ENCODE assay signal across 38 cellular contexts in genomic region chr14:86911506-86911905, GRCh38.
"Had no signal": no experiment of that assay in that cellular context is flagged by ENCODE, and none has a peak within 500 bp of the region (broad histone marks: within the 10 kb centered on the region; RNA-seq: fewer than 3 reads in every experiment).

No MANE protein-coding gene starts in this region.

- H3K36me3 ChIP-seq: adrenal gland, ascending aorta, brain microvascular endothelial cell, breast epithelium, cardiac muscle cell had no signal

- H3K27me3 Mint-ChIP-seq: activated naive CD4-positive, alpha-beta T cell treated with anti-CD3 and anti-CD28 coated beads, Interleukin-2, amount 10 ng/mL, durations not matched to agents 7 days and 5 days; activated naive CD4-positive, alpha-beta T cell treated with anti-CD3 and anti-CD28 coated beads, Interleukin-2, amount 50 U/mL, for 24 hours; activated naive CD8-positive, alpha-beta T cell; activated naive CD8-positive, alpha-beta T cell treated with anti-CD3 and anti-CD28 coated beads for 36 hours; activated naive CD8-positive, alpha-beta T cell treated with anti-CD3 and anti-CD28 coated beads, Interleukin-2, amount 10 ng/mL, durations not matched to agents 7 days and 5 days; activated naive CD8-positive, alpha-beta T cell treated with anti-CD3 and anti-CD28 coated beads, Interleukin-2, amount 50 U/mL, for 24 hours; activated T-cell treated with anti-CD3 and anti-CD28 coated beads, Interleukin-2, amount 50 U/mL, for 24 hours; activated T-helper 17 cell treated with anti-CD3 and anti-CD28 coated beads, Interleukin-2, amount 50 U/mL, for 72 hours; brain; central memory CD8-positive, alpha-beta T cell had no signal

- H3K36me3 Mint-ChIP-seq: activated naive CD4-positive, alpha-beta T cell treated with anti-CD3 and anti-CD28 coated beads, Interleukin-2, amount 10 ng/mL, durations not matched to agents 7 days and 5 days; activated naive CD4-positive, alpha-beta T cell treated with anti-CD3 and anti-CD28 coated beads, Interleukin-2, amount 50 U/mL, for 24 hours; activated naive CD4-positive, alpha-beta T cell treated with anti-CD3 and anti-CD28 coated beads, Interleukin-2, amount 50 U/mL, for 72 hours; activated naive CD8-positive, alpha-beta T cell; activated naive CD8-positive, alpha-beta T cell treated with anti-CD3 and anti-CD28 coated beads for 36 hours; activated naive CD8-positive, alpha-beta T cell treated with anti-CD3 and anti-CD28 coated beads, Interleukin-2, amount 10 ng/mL, durations not matched to agents 7 days and 5 days; brain had no signal

- DNase-seq: activated effector memory CD4-positive, alpha-beta T cell treated with anti-CD3 and anti-CD28 coated beads, Interleukin-2, amount 50 U/mL, for 16 hours; activated effector memory CD4-positive, alpha-beta T cell treated with Interleukin-2 at 50 U/mL for 16 hours; activated gamma-delta T cell; activated gamma-delta T cell treated with Interleukin-2 at 50 U/mL for 16 hours; activated naive CD4-positive, alpha-beta T cell; activated naive CD4-positive, alpha-beta T cell treated with anti-CD3 and anti-CD28 coated beads for 36 hours; activated naive CD4-positive, alpha-beta T cell treated with anti-CD3 and anti-CD28 coated beads, Interleukin-2, amount 10 ng/mL, durations not matched to agents 7 days and 5 days; activated naive CD4-positive, alpha-beta T cell treated with anti-CD3 and anti-CD28 coated beads, Interleukin-2, amount 50 U/mL, for 16 hours; activated naive CD4-positive, alpha-beta T cell treated with Interleukin-2 at 50 U/mL for 16 hours; activated naive CD8-positive, alpha-beta T cell treated with anti-CD3 and anti-CD28 coated beads for 36 hours; activated naive CD8-positive, alpha-beta T cell treated with anti-CD3 and anti-CD28 coated beads, Interleukin-2, amount 10 ng/mL, durations not matched to agents 7 days and 5 days; activated naive CD8-positive, alpha-beta T cell treated with anti-CD3 and anti-CD28 coated beads, Interleukin-2, amount 50 U/mL, for 24 hours; activated T-cell treated with anti-CD3 and anti-CD28 coated beads, Interleukin-2, amount 50 U/mL, for 1 hour; activated T-cell treated with anti-CD3 and anti-CD28 coated beads, Interleukin-2, amount 50 U/mL, for 24 hours; activated T-cell treated with anti-CD3 and anti-CD28 coated beads, Interleukin-2, amount 50 U/mL, for 4 hours; activated T-cell treated with anti-CD3 and anti-CD28 coated beads, Interleukin-2, amount 50 U/mL, for 48 hours; activated T-cell treated with anti-CD3 and anti-CD28 coated beads, Interleukin-2, amount 50 U/mL, for 72 hours; adrenal gland; amniotic stem cell; amygdala; anterior cingulate cortex; aorta; body of pancreas; brain microvascular endothelial cell; caudate nucleus; central memory CD4-positive, alpha-beta T cell; cerebellar nuclear complex had no signal

- H3K4me1 ChIP-seq: adrenal gland, ascending aorta, body of pancreas, breast epithelium had no signal

- H3K9me3 ChIP-seq: adrenal gland, ascending aorta, body of pancreas, breast epithelium had no signal

- H3K27ac ChIP-seq: adrenal gland, ascending aorta, body of pancreas, brain microvascular endothelial cell, breast epithelium, cardiac muscle cell had no signal

- H3K4me3 ChIP-seq: adrenal gland, ascending aorta, body of pancreas, breast epithelium, cardiac muscle cell had no signal

- H3K4me1 Mint-ChIP-seq: activated naive CD4-positive, alpha-beta T cell treated with anti-CD3 and anti-CD28 coated beads, Interleukin-2, amount 10 ng/mL, durations not matched to agents 7 days and 5 days; activated naive CD4-positive, alpha-beta T cell treated with anti-CD3 and anti-CD28 coated beads, Interleukin-2, amount 50 U/mL, for 24 hours; activated naive CD8-positive, alpha-beta T cell treated with anti-CD3 and anti-CD28 coated beads for 36 hours; activated naive CD8-positive, alpha-beta T cell treated with anti-CD3 and anti-CD28 coated beads, Interleukin-2, amount 10 ng/mL, durations not matched to agents 7 days and 5 days; activated naive CD8-positive, alpha-beta T cell treated with anti-CD3 and anti-CD28 coated beads, Interleukin-2, amount 50 U/mL, for 24 hours; activated T-helper 17 cell treated with anti-CD3 and anti-CD28 coated beads, Interleukin-2, amount 50 U/mL, for 72 hours; central memory CD8-positive, alpha-beta T cell had no signal

- H3K4me3 Mint-ChIP-seq: activated naive CD4-positive, alpha-beta T cell treated with anti-CD3 and anti-CD28 coated beads for 36 hours; activated naive CD4-positive, alpha-beta T cell treated with anti-CD3 and anti-CD28 coated beads, Interleukin-2, amount 10 ng/mL, durations not matched to agents 7 days and 5 days; activated naive CD4-positive, alpha-beta T cell treated with anti-CD3 and anti-CD28 coated beads, Interleukin-2, amount 50 U/mL, for 24 hours; activated naive CD8-positive, alpha-beta T cell; activated naive CD8-positive, alpha-beta T cell treated with anti-CD3 and anti-CD28 coated beads for 36 hours; activated naive CD8-positive, alpha-beta T cell treated with anti-CD3 and anti-CD28 coated beads, Interleukin-2, amount 10 ng/mL, durations not matched to agents 7 days and 5 days; activated naive CD8-positive, alpha-beta T cell treated with anti-CD3 and anti-CD28 coated beads, Interleukin-2, amount 50 U/mL, for 24 hours; activated T-cell treated with anti-CD3 and anti-CD28 coated beads, Interleukin-2, amount 50 U/mL, for 24 hours; activated T-cell treated with anti-CD3 and anti-CD28 coated beads, Interleukin-2, amount 50 U/mL, for 4 hours; activated T-cell treated with anti-CD3 and anti-CD28 coated beads, Interleukin-2, amount 50 U/mL, for 72 hours; activated T-helper 1 cell treated with anti-CD3 and anti-CD28 coated beads, Interleukin-12 subunit alpha, Interleukin-12 subunit beta, Interleukin-2, Interleukin-4 antibody, amounts not matched to agents 30 ng/mL and 10 ng/mL and 1 ng/mL, durations not matched to agents 14 hours and 24 hours and 36 hours; activated T-helper 17 cell treated with anti-CD3 and anti-CD28 coated beads, Interleukin-2, amount 50 U/mL, for 72 hours; brain; central memory CD8-positive, alpha-beta T cell had no signal

- H3K27ac Mint-ChIP-seq: activated naive CD4-positive, alpha-beta T cell treated with anti-CD3 and anti-CD28 coated beads for 36 hours; activated naive CD4-positive, alpha-beta T cell treated with anti-CD3 and anti-CD28 coated beads, Interleukin-2, amount 10 ng/mL, durations not matched to agents 7 days and 5 days; activated naive CD4-positive, alpha-beta T cell treated with anti-CD3 and anti-CD28 coated beads, Interleukin-2, amount 50 U/mL, for 24 hours; activated naive CD8-positive, alpha-beta T cell; activated naive CD8-positive, alpha-beta T cell treated with anti-CD3 and anti-CD28 coated beads for 36 hours; activated naive CD8-positive, alpha-beta T cell treated with anti-CD3 and anti-CD28 coated beads, Interleukin-2, amount 10 ng/mL, durations not matched to agents 7 days and 5 days; activated naive CD8-positive, alpha-beta T cell treated with anti-CD3 and anti-CD28 coated beads, Interleukin-2, amount 50 U/mL, for 24 hours; activated T-cell treated with anti-CD3 and anti-CD28 coated beads, Interleukin-2, amount 50 U/mL, for 24 hours; activated T-cell treated with anti-CD3 and anti-CD28 coated beads, Interleukin-2, amount 50 U/mL, for 72 hours; activated T-helper 1 cell treated with anti-CD3 and anti-CD28 coated beads, Interleukin-12 subunit alpha, Interleukin-12 subunit beta, Interleukin-2, Interleukin-4 antibody, amounts not matched to agents 30 ng/mL and 10 ng/mL and 1 ng/mL, durations not matched to agents 14 hours and 24 hours and 36 hours; activated T-helper 17 cell treated with anti-CD3 and anti-CD28 coated beads, Interleukin-2, amount 50 U/mL, for 72 hours; activated T-helper 2 cell treated with anti-CD3 and anti-CD28 coated beads, Interferon-gamma antibody, Interleukin-2, Interleukin-4, amounts not matched to agents 10 μg/mL and 5 μg/mL and 100 μg/mL, durations not matched to agents 14 hours and 24 hours and 36 hours; brain had no signal

- H3K9me3 Mint-ChIP-seq: activated naive CD4-positive, alpha-beta T cell treated with anti-CD3 and anti-CD28 coated beads for 36 hours; activated naive CD4-positive, alpha-beta T cell treated with anti-CD3 and anti-CD28 coated beads, Interleukin-2, amount 10 ng/mL, durations not matched to agents 7 days and 5 days; activated naive CD4-positive, alpha-beta T cell treated with anti-CD3 and anti-CD28 coated beads, Interleukin-2, amount 50 U/mL, for 24 hours; activated naive CD8-positive, alpha-beta T cell treated with anti-CD3 and anti-CD28 coated beads for 36 hours; activated naive CD8-positive, alpha-beta T cell treated with anti-CD3 and anti-CD28 coated beads, Interleukin-2, amount 10 ng/mL, durations not matched to agents 7 days and 5 days; activated naive CD8-positive, alpha-beta T cell treated with anti-CD3 and anti-CD28 coated beads, Interleukin-2, amount 50 U/mL, for 24 hours; activated T-cell treated with anti-CD3 and anti-CD28 coated beads, Interleukin-2, amount 50 U/mL, for 4 hours; activated T-cell treated with anti-CD3 and anti-CD28 coated beads, Interleukin-2, amount 50 U/mL, for 72 hours; activated T-helper 1 cell treated with anti-CD3 and anti-CD28 coated beads, Interleukin-12 subunit alpha, Interleukin-12 subunit beta, Interleukin-2, Interleukin-4 antibody, amounts not matched to agents 30 ng/mL and 10 ng/mL and 1 ng/mL, durations not matched to agents 14 hours and 24 hours and 36 hours; activated T-helper 17 cell treated with anti-CD3 and anti-CD28 coated beads, Interleukin-2, amount 50 U/mL, for 72 hours; activated T-helper 2 cell treated with anti-CD3 and anti-CD28 coated beads, Interferon-gamma antibody, Interleukin-2, Interleukin-4, amounts not matched to agents 10 μg/mL and 5 μg/mL and 100 μg/mL, durations not matched to agents 14 hours and 24 hours and 36 hours; brain had no signal

- H3K27me3 ChIP-seq: adrenal gland, ascending aorta, brain microvascular endothelial cell, breast epithelium, cardiac muscle cell had no signal

- ATAC-seq: activated naive CD4-positive, alpha-beta T cell treated with anti-CD3 and anti-CD28 coated beads, Interleukin-2, amount 50 U/mL, for 72 hours; activated naive CD8-positive, alpha-beta T cell treated with anti-CD3 and anti-CD28 coated beads, Interleukin-2, amount 50 U/mL, for 24 hours; activated T-cell treated with anti-CD3 and anti-CD28 coated beads, Interleukin-2, amount 50 U/mL, for 4 hours; activated T-cell treated with anti-CD3 and anti-CD28 coated beads, Interleukin-2, amount 50 U/mL, for 72 hours; activated T-helper 17 cell treated with anti-CD3 and anti-CD28 coated beads, Interleukin-2, amount 50 U/mL, for 72 hours; body of pancreas had no signal
